8 cellular contexts compared by ENCODE assay signal in the genomic region with DNA sequence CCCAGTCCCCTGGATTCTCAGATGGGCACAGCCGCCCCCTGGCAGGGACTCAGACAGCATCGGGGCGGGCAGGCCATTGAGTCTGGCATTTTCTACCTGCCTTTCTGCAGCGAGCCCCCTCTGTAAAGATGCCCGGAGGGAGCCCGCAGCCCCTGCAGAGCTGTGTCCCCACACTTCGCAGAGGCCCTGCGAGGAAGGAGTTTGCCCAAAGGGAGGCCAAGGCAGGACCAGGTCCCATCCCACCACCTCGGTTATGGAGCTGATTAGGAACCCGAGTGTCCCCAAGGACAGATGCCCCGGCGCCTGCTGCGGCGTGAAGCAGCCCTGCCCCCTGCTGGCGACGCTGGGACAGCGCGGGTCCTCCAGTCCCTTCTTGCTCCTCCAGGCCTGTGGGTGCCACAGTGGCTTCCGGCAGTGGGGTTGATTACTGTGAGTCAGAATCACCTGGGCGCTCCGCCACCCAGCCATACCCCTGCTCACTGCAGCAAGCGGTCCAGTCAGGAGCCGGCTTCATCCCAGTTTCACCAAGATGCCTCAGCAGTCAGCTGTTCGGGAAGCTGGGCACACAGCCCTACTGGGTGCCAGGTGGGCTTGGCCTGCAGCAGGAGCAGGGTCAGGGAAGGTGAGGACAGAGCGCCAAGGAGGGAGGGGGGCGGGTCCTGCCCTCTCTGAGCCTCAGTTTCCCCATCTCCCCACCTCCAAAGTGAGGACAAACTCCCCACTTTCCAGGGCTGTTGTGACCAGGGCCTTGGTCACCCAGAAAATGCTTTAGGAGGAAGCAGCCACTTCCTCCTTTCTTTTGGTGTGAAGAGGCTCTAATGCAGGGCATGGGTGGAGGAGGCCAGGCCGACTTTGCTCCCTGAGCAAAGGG.
A peak's percentile ranks its signal among the peaks of the same experiment; 100 is the strongest.
DNase-seq lines count a peak whose midpoint lies in the region; ATAC-seq and TF ChIP-seq lines count a peak whose summit lies in the region.

No MANE protein-coding gene starts in this region.

- ATAC-seq in GM21515 (IDR thresholded peaks at IDR 0.05; ENCODE audit: unreplicated experiment), result peak; percentile 69

- TF ChIP-seq CTCF in LNCAP (IDR thresholded peaks at IDR 0.05), result peak; percentile 96

- DNase-seq in COLO829 (ENCODE audit: low spot score) (peak; percentile 95), SIG-M5 (lab: John Stamatoyannopoulos, UW) (peak; percentile 16), fibroblast of the conjunctiva (ENCODE audit: low read depth) (peak; percentile 77), non-pigmented ciliary epithelial cell (ENCODE audit: low read depth) (peak; percentile 38), stromal cell of bone marrow (ENCODE audit: low read depth) (peak; percentile 77)
- DNase-seq in activated effector memory CD4-positive, alpha-beta T cell treated with Interleukin-2 at 50 U/mL for 16 hours, result peak; percentile 82

Comparison
In these comparisons a context has a peak if more than half of its experiments do, and no peak if none do; other contexts are left out.
1. Peak in every context shown above with its lines: DNase-seq and ATAC-seq.
2. DNase-seq: peak in every context shown above with its lines; median percentile 95 in COLO829; 82 in activated effector memory CD4-positive, alpha-beta T cell treated with Interleukin-2 at 50 U/mL for 16 hours; 77 in fibroblast of the conjunctiva; 77 in stromal cell of bone marrow; 38 in non-pigmented ciliary epithelial cell; 16 in SIG-M5.